In the genomic region with DNA sequence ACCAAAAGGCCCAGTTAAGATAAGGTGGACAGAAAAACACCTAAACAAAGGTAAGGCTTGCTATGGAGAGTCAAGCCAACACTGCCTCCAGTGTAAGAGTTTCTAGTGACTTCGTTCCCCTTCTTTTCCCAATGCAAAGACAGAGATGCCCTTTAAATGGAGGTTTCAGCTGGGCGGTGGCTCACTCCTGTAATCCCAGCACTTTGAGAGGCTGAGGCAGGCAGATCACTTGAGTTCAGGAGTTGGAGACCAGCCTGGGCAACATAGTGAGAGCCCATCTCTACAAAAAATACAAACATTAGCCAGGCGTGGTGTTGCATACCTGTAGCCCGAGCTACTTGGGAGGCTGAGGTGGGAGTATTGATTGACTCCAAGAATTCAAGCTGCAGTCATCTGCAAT, we compare ENCODE assay signal across 25 cellular contexts. TPM values are rescaled to one million over a fixed set of nuclear protein-coding genes. Genes with fewer than 3 reads are reported as not detected.
DNase-seq lines count a peak whose midpoint lies in the region; ATAC-seq and TF ChIP-seq lines count a peak whose summit lies in the region.
"Had no signal": no experiment of that assay in that cellular context is flagged by ENCODE, and none has a peak within 500 bp of the region (broad histone marks: within the 10 kb centered on the region; RNA-seq: fewer than 3 reads in every experiment).

No MANE protein-coding gene starts in this region.

- no peak overlapping the region for H2BK15ac ChIP-seq in IMR-90 (ENCODE audit: low read depth, low read length)

- no peaks in the 10 kb centered on the region for H3K79me1 ChIP-seq in IMR-90 (ENCODE audit: low read depth in 1 of 2, low read length in 2 of 2)

- no peak overlapping the region for H2AK5ac ChIP-seq in IMR-90 (ENCODE audit: low read depth, low read length)

- no peak for TF ChIP-seq EP300 in esophagus muscularis mucosa (IDR thresholded peaks at IDR 0.05)
- TF ChIP-seq EP300 in tibial nerve (IDR thresholded peaks at IDR 0.05): no peak

- in situ Hi-C loops in IMR-90 (cut with MboI; ENCODE audit: low sequenced_read_pairs): no loop called here

- H3K23ac ChIP-seq in IMR-90 (ENCODE audit: low read depth, low read length): no peak overlapping the region

- CTCF ChIA-PET in IMR-90 (lab: Yijun Ruan, JAX): interaction anchor here (0.9 to 1.1 kb wide), 2 partner anchors 13 to 16 kb away, joined by 7 to 9 read pairs; no protein-coding TSS in a partner anchor

- H3K27me3 ChIP-seq in IMR-90 (ENCODE audit: control insufficient read depth, insufficient read depth, low read length) (no peaks in the 10 kb centered on the region), esophagus muscularis mucosa (no peaks in the 10 kb centered on the region), psoas muscle (ENCODE audit: insufficient read depth in 3 of 3, low read length in 2 of 3) (peaks cover 0 to 39% (median 4%) of the 10 kb centered on the region in 3 donors), tibial nerve (no peaks in the 10 kb centered on the region)
- H3K27me3 ChIP-seq: BLaER1, breast epithelium had no signal

- H3K36me3 ChIP-seq in IMR-90 (ENCODE audit: control insufficient read depth, insufficient read depth, low read length) (no peaks in the 10 kb centered on the region), esophagus muscularis mucosa (no peaks in the 10 kb centered on the region), psoas muscle (ENCODE audit: insufficient read depth in 1 of 2, low read depth in 1 of 2) (no peaks in the 10 kb centered on the region), tibial nerve (no peaks in the 10 kb centered on the region)
- H3K36me3 ChIP-seq: breast epithelium, WERI-Rb-1 had no signal

- H2BK20ac ChIP-seq in IMR-90 (ENCODE audit: low read depth, low read length): no peak overlapping the region

- H3K56ac ChIP-seq in IMR-90 (ENCODE audit: extremely low read depth, insufficient read depth, low read length): no peak overlapping the region

- H3K9ac ChIP-seq in IMR-90 (ENCODE audit: low read depth, low read length): no peak overlapping the region
- H3K9ac ChIP-seq: BLaER1 had no signal

- no peak for DNase-seq in IMR-90
- no peak for DNase-seq in esophagus muscularis mucosa (ENCODE audit: extremely low spot score)
- no peak for DNase-seq in psoas muscle
- DNase-seq in tibial nerve (ENCODE audit: low spot score in 2 of 2): no peak
- no peak for DNase-seq in pons (ENCODE audit: low spot score)
- DNase-seq: activated CD4-positive, alpha-beta T cell treated with anti-CD3 and anti-CD28 coated beads for 48 hours; activated naive CD4-positive, alpha-beta T cell treated with anti-CD3 and anti-CD28 coated beads for 36 hours; activated T-cell treated with anti-CD3 and anti-CD28 coated beads, Interleukin-2, amount 50 U/mL, for 48 hours; amniotic stem cell; DMS153; effector CD8-positive, alpha-beta T cell; hippocampal formation; naive thymus-derived CD8-positive, alpha-beta T cell; NCI-H2171; NCI-H524 treated with DMSO at 0.1 percent for 48 hours; nucleus accumbens; stimulated activated CD4-positive, alpha-beta T cell treated with anti-CD3 and anti-CD28 coated beads, Interleukin-4, amount 100 ng/mL, for 24 hours; T1000; WERI-Rb-1 had no signal

- no peak for TF ChIP-seq RAD21 in IMR-90 (IDR thresholded peaks at IDR 0.05; ENCODE audit: low read length)

- no peak overlapping the region for H2BK5ac ChIP-seq in IMR-90 (ENCODE audit: low read depth, low read length, poor library complexity, severe bottlenecking)

- no peak overlapping the region for H3K18ac ChIP-seq in IMR-90 (ENCODE audit: low read depth, low read length)

- dilution Hi-C loops in IMR-90 (cut with HindIII; ENCODE audit: low sequenced_read_pairs, unreplicated experiment): no loop called here

- no peak overlapping the region for H2AK9ac ChIP-seq in IMR-90 (replicated peaks; ENCODE audit: low read depth, low read length, poor library complexity)

- H3K9me3 ChIP-seq in IMR-90 (ENCODE audit: control insufficient read depth, insufficient read depth, low read length) (peaks cover 3% of the 10 kb centered on the region; the same call in 1 of the 2 replicates), esophagus muscularis mucosa (no peaks in the 10 kb centered on the region), psoas muscle (no peaks in the 10 kb centered on the region), tibial nerve (no peaks in the 10 kb centered on the region)

- H3K4me3 ChIP-seq in IMR-90 (ENCODE audit: insufficient read depth, low read depth, low read length): no peak overlapping the region
- no peak overlapping the region for H3K4me3 ChIP-seq in esophagus muscularis mucosa
- no peak overlapping the region for H3K4me3 ChIP-seq in psoas muscle
- H3K4me3 ChIP-seq in tibial nerve: no peak overlapping the region
- H3K4me3 ChIP-seq: BLaER1 had no signal

- no peak overlapping the region for H3K4ac ChIP-seq in IMR-90 (ENCODE audit: low read depth, low read length)

- no peak overlapping the region for H4K8ac ChIP-seq in IMR-90 (ENCODE audit: low read depth in 2 of 2, low read length in 2 of 2)

- no TSS peak for BruUV-seq in IMR-90 (replicated peaks; lab: Mats Ljungman, UMichigan)

- POLR2A ChIA-PET in IMR-90 (lab: Charles Lee; ENCODE audit: unreplicated experiment): no interaction called here

- H3K9me1 ChIP-seq in IMR-90 (ENCODE audit: insufficient read depth, low read length): 0 out of 2 replicates have a peak, but pooled peaks cover 5% of the 10 kb centered on the region

- no CpG with 5 or more reads among the region's 4 CpGs for WGBS in IMR-90 (ENCODE audit: extremely low coverage in 2 of 2, insufficient read length in 1 of 2), 2 experiments
- WGBS in esophagus muscularis mucosa: 90% methylated on average over 4 of the region's 4 CpGs
- WGBS in psoas muscle, 3 donors: 79 to 82% (median 80%) methylated on average over 4 of the region's 4 CpGs
- 81 to 89% methylated on average over 4 of the region's 4 CpGs for WGBS in tibial nerve, 2 donors

- H3K27ac ChIP-seq in IMR-90 (ENCODE audit: insufficient read depth, low read length) (peak overlapping the region; percentile 2; the same call in 1 of the 2 replicates), esophagus muscularis mucosa (replicated peaks in 1 of 4) (peak overlapping the region; percentile 17 to 64 (median 60)), psoas muscle (peak overlapping the region; percentile 46), tibial nerve (peak overlapping the region in 3 of 4 donors; percentile 23 to 74 (median 66))
- H3K27ac ChIP-seq: BLaER1, epithelial cell of prostate, WERI-Rb-1 had no signal

- TF ChIP-seq CTCF in IMR-90 (conservative IDR thresholded peaks at IDR 0.05; ENCODE audit: low read depth, low read length) (no peak), esophagus muscularis mucosa (IDR thresholded peaks at IDR 0.05) (no peak), psoas muscle (IDR thresholded peaks at IDR 0.05) (no peak), tibial nerve (IDR thresholded peaks at IDR 0.05) (no peak)

- H3K4me2 ChIP-seq in IMR-90 (ENCODE audit: low read depth, low read length): 0 out of 2 replicates have a peak overlapping the region, but pooled peaks have one; percentile 5
- H3K4me2 ChIP-seq: BLaER1 had no signal

- no peak overlapping the region for H2AFZ ChIP-seq in IMR-90 (replicated peaks; ENCODE audit: low read length, poor library complexity)

- intact Hi-C loops in IMR-90 (cut with micrococcal nuclease): no loop called here
- intact Hi-C loops in esophagus muscularis mucosa (cut with DNase I): no loop called here
- intact Hi-C loops in psoas muscle (cut with DNase I): no loop called here

- no peaks in the 10 kb centered on the region for H4K20me1 ChIP-seq in IMR-90 (ENCODE audit: insufficient read depth, low read length)
- H4K20me1 ChIP-seq: BLaER1 had no signal

- H2BK120ac ChIP-seq in IMR-90 (ENCODE audit: low read depth, low read length): no peak overlapping the region

- H3K4me1 ChIP-seq in IMR-90 (ENCODE audit: control insufficient read depth, insufficient read depth, low read length) (peaks cover 2% of the 10 kb centered on the region; the same call in 1 of the 2 replicates), esophagus muscularis mucosa (peaks cover 7 to 52% (median 44%) of the 10 kb centered on the region in 4 donors), psoas muscle (no peaks in the 10 kb centered on the region), tibial nerve (peaks cover 0 to 39% (median 23%) of the 10 kb centered on the region in 4 donors)

- TF ChIP-seq POLR2A in IMR-90 (IDR thresholded peaks at IDR 0.05; ENCODE audit: low read depth, low read length) (no peak), esophagus muscularis mucosa (IDR thresholded peaks at IDR 0.05; ENCODE audit: low read depth) (no peak), tibial nerve (IDR thresholded peaks at IDR 0.05) (no peak)

- no peak overlapping the region; the same call in 1 of the 2 replicates for H4K91ac ChIP-seq in IMR-90 (ENCODE audit: insufficient read depth, low read depth, low read length)

- no peak overlapping the region for H3K14ac ChIP-seq in IMR-90 (replicated peaks; ENCODE audit: low read depth, low read length)

- no peak overlapping the region for H4K5ac ChIP-seq in IMR-90 (ENCODE audit: low read depth, low read length)

- ATAC-seq in IMR-90 (ENCODE audit: low read depth) (no peak), psoas muscle (no peak), GM18511 (IDR thresholded peaks at IDR 0.05; ENCODE audit: unreplicated experiment) (no peak), HG03196 (IDR thresholded peaks at IDR 0.05; ENCODE audit: unreplicated experiment) (no peak)
- ATAC-seq: naive thymus-derived CD8-positive, alpha-beta T cell; stimulated activated effector memory CD8-positive, alpha-beta T cell treated with anti-CD3 and anti-CD28 coated beads, Interleukin-12 subunit alpha, Interleukin-12 subunit beta, amount 100 ng/mL, for 72 hours had no signal

TF ChIP-seq in IMR-90, 13 proteins besides CTCF, POLR2A, EP300 and RAD21 (continues in another document):
- TF ChIP-seq NFE2L2 (IDR thresholded peaks at IDR 0.05; ENCODE audit: low read depth, low read length) (no peak), CHD1 (IDR thresholded peaks at IDR 0.05; ENCODE audit: low read depth, low read length) (no peak), RCOR1 (IDR thresholded peaks at IDR 0.05; ENCODE audit: insufficient replicate concordance, low read length) (no peak), FOS (IDR thresholded peaks at IDR 0.05; ENCODE audit: low read depth, low read length) (no peak)

RNA-seq across cellular contexts. Expression of a gene that starts 24.0 kb away (rescaled TPM):
- total RNA-seq in IMR-90 (2012; rRNA removed) (173 and 186 TPM in 2 replicates), esophagus muscularis mucosa (1,000 to 10,000 TPM in 2 of 4 donors, 100 to 1,000 TPM in 2; 646 to 1,432 (median 1,078) TPM), psoas muscle (10 to 100 TPM; 36.1 to 83.0 (median 61.9) TPM), tibial nerve (100 to 1,000 TPM; 356 to 669 (median 427) TPM)
- polyA plus RNA-seq in IMR-90 (2012; rRNA removed) (1,556 and 1,578 TPM in 2 replicates), psoas muscle (10 to 100 TPM; 29.4 to 32.1 (median 30.4) TPM)
- polyA plus RNA-seq in IMR-90 (2012; cell fraction: cytosol; rRNA removed): 1,992 and 3,331 TPM in 2 replicates
- 5,237 and 11,886 TPM in 2 replicates for polyA plus RNA-seq in IMR-90 (2012; cell fraction: nucleus; rRNA removed; ENCODE audit: low replicate concordance)

Comparison
In these comparisons a context has a peak if more than half of its experiments do, and no peak if none do; other contexts are left out.
1. H3K27ac ChIP-seq: peak in every context shown above with its lines; median percentile 66 in tibial nerve; 60 in esophagus muscularis mucosa; 46 in psoas muscle; 2 in IMR-90.